8 cellular contexts compared by ENCODE assay signal in genomic region chr19:12995596-12996541, GRCh38. TPM values are rescaled to one million over a fixed set of nuclear protein-coding genes. Genes with fewer than 3 reads are reported as not detected.
DNase-seq lines count a peak whose midpoint lies in the region; ATAC-seq and TF ChIP-seq lines count a peak whose summit lies in the region.

No MANE protein-coding gene starts in this region.

- peak in 1 of 7 experiments; percentile 14 for TF ChIP-seq CTCF in body of pancreas (IDR thresholded peaks at IDR 0.05)

- H3K36me3 ChIP-seq in BLaER1 (peaks cover 14% of the 10 kb centered on the region), body of pancreas (replicated peaks in 1 of 2; ENCODE audit: insufficient read depth in 1 of 2, low read depth in 2 of 2) (peaks cover 0 to 3% of the 10 kb centered on the region in 2 donors)

- H3K4me2 ChIP-seq in BLaER1 = peak overlapping the region; percentile 84

- peak overlapping the region; percentile 90 for H3K27ac ChIP-seq in BLaER1
- peak overlapping the region; percentile 72 to 81 (median 77) for H3K27ac ChIP-seq in body of pancreas

- H3K4me1 ChIP-seq in BLaER1 (peaks cover 52% of the 10 kb centered on the region), body of pancreas (peaks cover 23% of the 10 kb centered on the region)

- peak; percentile 19 for DNase-seq in HT-29 (ENCODE audit: low spot score)
- peak in 2 of 4 donors; percentile 47 to 49 for DNase-seq in body of pancreas
- peak in 1 of 2 donors; percentile 58 for DNase-seq in left colon
- peak; percentile 35 for DNase-seq in superior temporal gyrus (ENCODE audit: extremely low spot score)
- DNase-seq in putamen (ENCODE audit: low spot score) = no peak
- DNase-seq in cerebellum (ENCODE audit: low spot score) = no peak
- no peak for DNase-seq in iPS-NIHi11 (ENCODE audit: low spot score)

- TF ChIP-seq POLR2A in body of pancreas (IDR thresholded peaks at IDR 0.05) = no peak

- H3K9ac ChIP-seq in BLaER1 = peak overlapping the region; percentile 88

- H3K27me3 ChIP-seq in BLaER1 (peaks cover 5% of the 10 kb centered on the region; the same call in 1 of the 2 replicates), body of pancreas (no peaks in the 10 kb centered on the region)

- H3K9me3 ChIP-seq in BLaER1 (no peaks in the 10 kb centered on the region), body of pancreas (no peaks in the 10 kb centered on the region)

- H4K20me1 ChIP-seq in BLaER1 = peaks cover 42% of the 10 kb centered on the region

- intact Hi-C loops in body of pancreas (cut with DNase I) (no loop called here), left colon (cut with DNase I, micrococcal nuclease) (no loop called here)

- peak; percentile 54 for ATAC-seq in body of pancreas
- ATAC-seq in left colon = peak; percentile 42

- H3K4me3 ChIP-seq in BLaER1 = peak overlapping the region; percentile 90
- H3K4me3 ChIP-seq in body of pancreas = peak overlapping the region; percentile 39 to 47

- WGBS in body of pancreas, 2 donors = 0 to 1% methylated on average over 3 to 121 of the region's 138 CpGs

RNA-seq across cellular contexts. Expression of gene NFIX, which starts 0.6 kb away (rescaled TPM):
- 22.4 and 32.3 TPM in 2 replicates for total RNA-seq in HT-29 (2014; rRNA removed; shearing (Covaris generic))
- total RNA-seq in body of pancreas (10 to 100 TPM; 16.9 to 26.7 TPM), left colon (10 to 100 TPM; 49.8 to 61.7 TPM), cerebellum (62.8 TPM)

RNA-seq across cellular contexts. Expression of gene DAND5, which starts 26.5 kb away (rescaled TPM):
- total RNA-seq in HT-29 (2014; rRNA removed; shearing (Covaris generic)) = 0.31 TPM in 1 of 2 replicates, not detected in the other
- total RNA-seq in body of pancreas (not detected), left colon (under 1 TPM; 0.18 to 0.50 TPM), cerebellum (0.18 TPM)

RNA-seq across cellular contexts. Expression of gene GADD45GIP1, which starts 38.8 kb away (rescaled TPM):
- total RNA-seq in HT-29 (2014; rRNA removed; shearing (Covaris generic)) = 75.2 and 80.9 TPM in 2 replicates
- total RNA-seq in body of pancreas (10 to 100 TPM; 31.3 to 42.0 TPM), left colon (10 to 100 TPM; 13.1 to 17.5 TPM), cerebellum (7.2 TPM)

RNA-seq across cellular contexts. Expression of gene RAD23A, which starts 50.2 kb away (rescaled TPM):
- total RNA-seq in HT-29 (2014; rRNA removed; shearing (Covaris generic)) = 217 TPM in 2 replicates
- total RNA-seq in body of pancreas (10 to 100 TPM; 53.7 to 94.6 TPM), left colon (10 to 100 TPM; 70.9 to 80.3 TPM), cerebellum (24.1 TPM)

RNA-seq across cellular contexts. Expression of gene CALR, which starts 57.5 kb away (rescaled TPM):
- total RNA-seq in HT-29 (2014; rRNA removed; shearing (Covaris generic)) = 803 and 831 TPM in 2 replicates
- total RNA-seq in body of pancreas (100 to 1,000 TPM; 298 to 388 TPM), left colon (100 to 1,000 TPM; 550 to 739 TPM), cerebellum (215 TPM)

Comparison
In these comparisons a context has a peak if more than half of its experiments do, and no peak if none do; other contexts are left out.
1. DNase-seq: peak in HT-29 (single experiment) and superior temporal gyrus (single experiment); none in putamen (single experiment), cerebellum (single experiment) and iPS-NIHi11 (single experiment).